In the genomic region with DNA sequence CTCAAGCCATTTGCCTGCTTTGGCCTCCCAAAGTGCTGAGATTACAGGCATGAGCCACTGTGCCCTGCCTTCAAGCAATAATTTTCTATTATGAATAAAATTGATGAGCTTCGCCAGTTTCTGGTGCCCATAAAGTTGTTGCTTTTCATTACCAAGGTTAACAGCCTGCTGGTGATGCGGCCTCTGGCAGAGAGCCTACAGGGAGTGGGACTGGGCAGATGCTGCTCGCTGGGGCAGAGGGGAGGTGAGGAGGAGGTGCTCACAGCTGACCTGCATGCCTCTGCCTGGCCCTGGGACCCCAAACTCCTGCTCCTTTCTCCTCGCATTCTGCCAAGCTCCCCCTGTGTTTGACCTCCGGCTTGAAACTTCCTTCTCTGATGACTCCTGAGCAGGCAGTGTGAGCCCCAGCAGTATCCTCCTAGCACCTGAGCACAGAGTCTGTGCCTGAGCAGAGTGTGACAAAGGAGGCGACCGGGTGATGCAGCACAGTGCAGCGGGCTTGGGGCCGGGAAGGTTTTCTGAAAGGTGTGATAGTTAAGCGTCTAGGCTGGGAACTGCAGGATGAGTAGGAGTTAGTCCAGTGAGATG, we compare ENCODE assay signal across 15 cellular contexts.
"Had no signal": no experiment of that assay in that cellular context is flagged by ENCODE, and none has a peak within 500 bp of the region (broad histone marks: within the 10 kb centered on the region; RNA-seq: fewer than 3 reads in every experiment).

No MANE protein-coding gene starts in this region.

- H3K27ac ChIP-seq: heart right ventricle, neutrophil, testis had no signal

- ATAC-seq: activated T-helper 17 cell treated with anti-CD3 and anti-CD28 coated beads, Interleukin-2, amount 50 U/mL, for 72 hours; heart right ventricle; left ventricle myocardium superior; right cardiac atrium; WTC11 had no signal

- FAIRE-seq: colon, islet of Langerhans, urothelium cell line had no signal

- DNase-seq: activated CD4-positive, alpha-beta T cell treated with anti-CD3 and anti-CD28 coated beads for 48 hours; activated naive CD4-positive, alpha-beta T cell treated with anti-CD3 and anti-CD28 coated beads for 36 hours; effector CD4-positive, alpha-beta T cell; foreskin melanocyte; heart right ventricle; left ventricle myocardium superior; right cardiac atrium; stimulated activated naive CD4-positive, alpha-beta T cell treated with Interleukin-2 at 50 U/mL for 16 hours; testis had no signal

- H3K4me1 ChIP-seq: heart right ventricle had no signal

- H3K27me3 ChIP-seq: testis had no signal

- H3K36me3 ChIP-seq: heart right ventricle, neutrophil had no signal

- H3K9me3 ChIP-seq: heart right ventricle, neutrophil, testis had no signal

- H3K4me3 ChIP-seq: heart right ventricle, testis had no signal
